ENCODE assay signal across 22 cellular contexts in the genomic region with DNA sequence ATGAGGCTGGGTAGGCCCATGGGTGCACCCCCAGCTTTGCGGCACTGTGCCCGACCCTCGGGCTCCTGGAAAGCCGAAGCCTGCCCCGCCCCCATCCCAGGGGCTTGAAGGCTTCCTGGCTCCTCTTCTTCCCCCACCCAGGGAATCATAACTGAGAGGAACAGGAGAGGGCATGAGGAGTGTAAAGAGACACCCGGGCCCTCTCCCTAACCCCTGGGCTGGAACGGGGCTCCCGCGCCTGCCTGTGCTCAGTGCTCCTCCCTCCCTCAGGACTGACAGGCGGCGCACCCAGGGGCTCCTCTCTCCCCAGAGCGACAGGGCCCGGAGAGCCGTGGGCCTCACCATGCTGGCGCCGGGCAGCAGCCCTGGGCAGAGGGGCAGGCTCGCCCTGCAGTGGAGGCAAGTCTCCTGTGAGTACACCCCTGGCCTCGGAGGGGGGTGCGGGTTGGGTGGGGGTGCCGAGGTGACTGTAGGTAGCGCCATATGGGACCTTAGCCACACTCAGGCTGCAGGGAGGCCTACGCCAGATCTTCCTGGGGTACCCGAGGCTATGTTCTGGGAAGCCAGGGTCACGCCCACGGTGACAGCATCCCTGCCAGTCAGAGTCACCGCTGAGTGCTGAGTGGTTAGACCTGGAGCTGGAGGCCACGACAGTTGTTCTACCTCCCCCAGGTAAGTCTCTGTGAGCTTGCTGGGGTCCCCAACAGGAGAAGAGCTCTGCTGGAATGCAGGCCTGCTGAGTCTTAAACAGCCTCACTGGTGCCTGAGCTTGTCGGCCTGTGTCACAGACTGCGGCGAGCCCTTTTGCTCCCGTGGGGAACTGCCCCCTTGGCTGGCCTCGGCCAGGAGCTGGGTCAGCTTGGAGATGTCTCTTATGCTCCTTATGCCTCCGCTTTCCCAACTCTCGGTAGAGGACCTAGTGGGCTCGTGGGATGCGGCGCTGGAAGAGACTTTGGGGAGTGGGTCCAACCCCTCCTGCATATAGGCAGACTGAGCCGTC. TPM values are rescaled to one million over a fixed set of nuclear protein-coding genes. Genes with fewer than 3 reads are reported as not detected.
"Had no signal": no experiment of that assay in that cellular context is flagged by ENCODE, and none has a peak within 500 bp of the region (broad histone marks: within the 10 kb centered on the region; RNA-seq: fewer than 3 reads in every experiment).

No MANE protein-coding gene starts in this region.

- H3K4me3 ChIP-seq: colonic mucosa, esophagus muscularis mucosa, gastroesophageal sphincter, heart right ventricle, thyroid gland, uterus had no signal

- H3K27ac ChIP-seq: colonic mucosa, esophagus muscularis mucosa, gastroesophageal sphincter, heart right ventricle, thyroid gland, uterus had no signal

- H3K36me3 Mint-ChIP-seq: activated naive CD8-positive, alpha-beta T cell; natural killer cell had no signal

- H3K9me3 ChIP-seq: colonic mucosa, esophagus muscularis mucosa, gastroesophageal sphincter, heart right ventricle, thyroid gland, uterus had no signal

- H3K4me1 ChIP-seq: colonic mucosa, gastroesophageal sphincter, uterus had no signal

- H3K27me3 ChIP-seq: thyroid gland had no signal

- H3K27ac Mint-ChIP-seq: activated naive CD8-positive, alpha-beta T cell; activated T-cell treated with anti-CD3 and anti-CD28 coated beads, Interleukin-2, amount 50 U/mL, for 72 hours; natural killer cell; T-helper 1 cell treated with Interleukin-12 subunit alpha and Interleukin-12 subunit beta and Interleukin-4 antibody, amounts not matched to agents 30 μg/mL and 1 μg/mL, for 36 hours had no signal

- H3K4me1 Mint-ChIP-seq: natural killer cell had no signal

- H3K9me3 Mint-ChIP-seq: activated T-cell treated with anti-CD3 and anti-CD28 coated beads, Interleukin-2, amount 50 U/mL, for 72 hours; natural killer cell; T-helper 1 cell treated with Interleukin-12 subunit alpha and Interleukin-12 subunit beta and Interleukin-4 antibody, amounts not matched to agents 30 μg/mL and 1 μg/mL, for 36 hours had no signal

- DNase-seq: activated CD4-positive, alpha-beta T cell treated with anti-CD3 and anti-CD28 coated beads for 1 hour; activated effector memory CD4-positive, alpha-beta T cell treated with anti-CD3 and anti-CD28 coated beads, Interleukin-2, amount 50 U/mL, for 16 hours; activated T-cell treated with anti-CD3 and anti-CD28 coated beads, Interleukin-2, amount 50 U/mL, for 72 hours; central memory CD4-positive, alpha-beta T cell; colonic mucosa; heart right ventricle; kidney glomerular epithelial cell; natural killer cell; stimulated activated CD4-positive, alpha-beta T cell treated with anti-CD3 and anti-CD28 coated beads, Interleukin-2, amount 100 ng/mL, for 24 hours; stimulated activated naive CD4-positive, alpha-beta T cell treated with Interleukin-2 at 50 U/mL for 16 hours; thyroid gland; uterus had no signal

- H3K36me3 ChIP-seq: colonic mucosa, esophagus muscularis mucosa, gastroesophageal sphincter, heart right ventricle, thyroid gland, uterus had no signal

- H3K4me3 Mint-ChIP-seq: activated naive CD8-positive, alpha-beta T cell; activated T-cell treated with anti-CD3 and anti-CD28 coated beads, Interleukin-2, amount 50 U/mL, for 72 hours; natural killer cell; T-helper 1 cell treated with Interleukin-12 subunit alpha and Interleukin-12 subunit beta and Interleukin-4 antibody, amounts not matched to agents 30 μg/mL and 1 μg/mL, for 36 hours had no signal

RNA-seq across cellular contexts. Expression of gene LRTM2, which starts 7.7 kb away (rescaled TPM):
- total RNA-seq: activated CD8-positive, alpha-beta memory T cell treated with anti-CD3 and anti-CD28 coated beads for 36 hours; colonic mucosa; endothelial cell of umbilical vein; gastroesophageal sphincter; heart right ventricle; lower leg skin; mesenteric fat pad; natural killer cell; renal cortical epithelial cell; subcutaneous adipose tissue; thyroid gland; uterus had no signal
- polyA plus RNA-seq: endothelial cell of umbilical vein, heart right ventricle had no signal
